Comparison of ENCODE assay signal across 8 cellular contexts in genomic region chr18:21742323-21742687, GRCh38. TPM values are rescaled to one million over a fixed set of nuclear protein-coding genes. Genes with fewer than 3 reads are reported as not detected.
DNase-seq lines count a peak whose midpoint lies in the region; ATAC-seq and TF ChIP-seq lines count a peak whose summit lies in the region.

No MANE protein-coding gene starts in this region.

- WGBS in heart right ventricle, 2 donors: 50 to 58% methylated on average over 5 of the region's 5 CpGs
- WGBS in right lobe of liver (ENCODE audit: insufficient coverage, low coverage, low lambda C conversion rate, missing lambda C conversion rate): 78% methylated on average over 5 of the region's 5 CpGs
- WGBS in urinary bladder: 57% methylated on average over 5 of the region's 5 CpGs

- H3K9ac ChIP-seq in adipocyte (ENCODE audit: low read length): peak overlapping the region; percentile 91

- no peaks in the 10 kb centered on the region for H3K27me3 ChIP-seq in heart right ventricle
- no peaks in the 10 kb centered on the region for H3K27me3 ChIP-seq in adipocyte (replicated peaks; ENCODE audit: control insufficient read depth, insufficient read depth, low read length)
- H3K27me3 ChIP-seq in right lobe of liver: no peaks in the 10 kb centered on the region

- intact Hi-C loops in heart right ventricle (cut with DNase I): loop anchor here in 4 of 10 donors (5.0 to 10.0 kb wide), 5 partner anchors 40 to 1232 kb away; partner anchors contain the start of genes ESCO1 (in 2 of the 4) and ABHD3 (in 1 of the 4)
- intact Hi-C loops in cardiac septum (cut with DNase I): loop anchor here (5.0 to 10.0 kb wide), 3 partner anchors 82 to 425 kb away; partner anchors contain the start of genes GATA6 and SNRPD1
- intact Hi-C loops in right lobe of liver (cut with DNase I): no loop called here

- H3K27ac ChIP-seq in heart right ventricle (peak overlapping the region in 5 of 10 donors; percentile 95 to 98 (median 97)), right lobe of liver (no peak overlapping the region), urinary bladder (ENCODE audit: low read depth) (no peak overlapping the region)

- H3K9me3 ChIP-seq in heart right ventricle (peaks cover 0 to 2% (median 0%) of the 10 kb centered on the region in 11 donors), adipocyte (ENCODE audit: control insufficient read depth, low read length) (no peaks in the 10 kb centered on the region), right lobe of liver (no peaks in the 10 kb centered on the region)

- in situ Hi-C loops in KBM-7 (cut with MboI; ENCODE audit: low pct_unique_long_range_greater_than_20kb, low sequenced_read_pairs): no loop called here

- no peak for ATAC-seq in heart right ventricle
- no peak for ATAC-seq in right lobe of liver
- ATAC-seq in HG02885 (IDR thresholded peaks at IDR 0.05; ENCODE audit: poor library complexity, unreplicated experiment): no peak
- no peak for ATAC-seq in GM18858 (IDR thresholded peaks at IDR 0.05; ENCODE audit: unreplicated experiment)

- DNase-seq in heart right ventricle (no peak), cardiac septum (ENCODE audit: low spot score) (no peak), adipocyte (ENCODE audit: low read depth) (peak; percentile 36), right lobe of liver (no peak), KBM-7 (no peak)

- TF ChIP-seq POLR2A in right lobe of liver (IDR thresholded peaks at IDR 0.05): no peak

- H3K4me1 ChIP-seq in heart right ventricle (peaks cover 0 to 53% (median 26%) of the 10 kb centered on the region in 9 donors), adipocyte (ENCODE audit: control insufficient read depth, insufficient read depth, low read length) (peaks cover 18% of the 10 kb centered on the region), right lobe of liver (peaks cover 0 to 6% (median 0%) of the 10 kb centered on the region in 4 donors), urinary bladder (ENCODE audit: insufficient read depth) (no peaks in the 10 kb centered on the region)

- H3K4me3 ChIP-seq in heart right ventricle (peak overlapping the region; percentile 66 to 99 (median 89)), adipocyte (ENCODE audit: low read length) (peak overlapping the region; percentile 88), right lobe of liver (peak overlapping the region; percentile 72 to 90 (median 81)), urinary bladder (ENCODE audit: low read depth, low read length) (peak overlapping the region; percentile 93)

- TF ChIP-seq CTCF in heart right ventricle (IDR thresholded peaks at IDR 0.05): no peak
- no peak for TF ChIP-seq CTCF in right lobe of liver (IDR thresholded peaks at IDR 0.05)

- no peaks in the 10 kb centered on the region for H3K36me3 ChIP-seq in heart right ventricle
- no peaks in the 10 kb centered on the region for H3K36me3 ChIP-seq in adipocyte (ENCODE audit: control insufficient read depth, insufficient read depth, low read length, severe bottlenecking)
- no peaks in the 10 kb centered on the region for H3K36me3 ChIP-seq in right lobe of liver
- no peaks in the 10 kb centered on the region for H3K36me3 ChIP-seq in urinary bladder (ENCODE audit: insufficient read depth)

RNA-seq across cellular contexts. Expression of gene MIB1, which starts 1.7 kb away (rescaled TPM):
- total RNA-seq in heart right ventricle: 10 to 100 TPM; 16.8 to 32.2 (median 26.2) TPM
- 1 to 10 TPM; 3.7 to 4.0 TPM for polyA plus RNA-seq in heart right ventricle
- 29.0 TPM for total RNA-seq in cardiac septum
- 10 to 100 TPM; 10.6 to 17.1 (median 14.6) TPM for total RNA-seq in right lobe of liver
- total RNA-seq in urinary bladder: 103 TPM
- polyA plus RNA-seq in urinary bladder: 14.0 TPM

RNA-seq across cellular contexts. Expression of gene ABHD3, which starts 37.7 kb away (rescaled TPM):
- total RNA-seq in heart right ventricle: 1 to 10 TPM; 2.2 to 7.7 (median 3.7) TPM
- 10 to 100 TPM in 1 of 2 donors, 1 to 10 TPM in 1; 8.6 to 28.2 TPM for polyA plus RNA-seq in heart right ventricle
- total RNA-seq in cardiac septum: 4.0 TPM
- total RNA-seq in right lobe of liver: 10 to 100 TPM; 20.1 to 22.3 (median 21.4) TPM
- total RNA-seq in urinary bladder: 21.4 TPM
- polyA plus RNA-seq in urinary bladder: 14.2 TPM
